1 cellular context compared by ENCODE assay signal in the genomic region with DNA sequence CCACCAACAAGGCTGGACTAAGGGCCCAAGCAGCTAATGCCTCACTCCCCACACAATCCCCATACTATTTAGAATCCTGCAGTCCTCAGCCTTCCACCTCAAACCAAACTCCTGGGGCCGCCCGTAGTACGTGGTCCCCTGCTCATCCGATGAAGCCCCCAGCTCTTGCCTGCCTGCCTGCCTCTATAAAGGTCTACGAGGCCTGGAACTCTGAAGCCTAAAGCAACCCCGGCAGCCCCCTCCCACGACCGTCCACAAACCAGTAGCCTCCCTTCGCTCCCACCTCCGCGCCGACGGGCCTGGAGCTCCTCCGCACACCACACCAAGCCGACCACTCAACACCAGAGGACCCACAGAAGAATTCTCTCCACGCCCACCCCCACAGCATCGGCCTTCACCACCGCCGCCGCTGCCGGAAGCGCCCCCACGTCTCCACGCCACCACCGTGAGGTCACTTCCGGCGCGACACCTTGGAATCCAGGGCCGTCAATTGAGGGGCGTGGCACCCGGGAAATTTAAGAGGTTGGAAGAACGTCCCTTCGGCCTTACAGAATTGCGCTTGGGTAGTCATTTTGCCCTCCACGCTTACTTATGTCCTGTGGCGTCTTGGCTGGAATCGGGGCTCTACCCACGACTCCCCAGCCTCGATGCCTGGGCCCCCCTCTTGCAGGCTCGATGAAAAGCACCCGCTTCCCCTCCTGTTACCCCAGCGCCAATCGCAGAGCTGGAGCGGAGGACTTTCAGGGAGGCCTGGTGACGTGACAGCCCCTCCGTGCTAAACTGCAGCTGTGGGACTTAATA.
TF ChIP-seq lines count a peak whose summit lies in the region.

A gene with protein sequence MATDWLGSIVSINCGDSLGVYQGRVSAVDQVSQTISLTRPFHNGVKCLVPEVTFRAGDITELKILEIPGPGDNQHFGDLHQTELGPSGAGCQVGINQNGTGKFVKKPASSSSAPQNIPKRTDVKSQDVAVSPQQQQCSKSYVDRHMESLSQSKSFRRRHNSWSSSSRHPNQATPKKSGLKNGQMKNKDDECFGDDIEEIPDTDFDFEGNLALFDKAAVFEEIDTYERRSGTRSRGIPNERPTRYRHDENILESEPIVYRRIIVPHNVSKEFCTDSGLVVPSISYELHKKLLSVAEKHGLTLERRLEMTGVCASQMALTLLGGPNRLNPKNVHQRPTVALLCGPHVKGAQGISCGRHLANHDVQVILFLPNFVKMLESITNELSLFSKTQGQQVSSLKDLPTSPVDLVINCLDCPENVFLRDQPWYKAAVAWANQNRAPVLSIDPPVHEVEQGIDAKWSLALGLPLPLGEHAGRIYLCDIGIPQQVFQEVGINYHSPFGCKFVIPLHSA (minus strand): TSS at position 428 of the 801 bp plus-strand sequence. CDS start 20,900 bp downstream, outside the sequence.

TF ChIP-seq in HepG2, 621 proteins besides CTCF, POLR2A, EP300 and RAD21 (continued from another document and continues in another):
- TF ChIP-seq, protein P1, sequence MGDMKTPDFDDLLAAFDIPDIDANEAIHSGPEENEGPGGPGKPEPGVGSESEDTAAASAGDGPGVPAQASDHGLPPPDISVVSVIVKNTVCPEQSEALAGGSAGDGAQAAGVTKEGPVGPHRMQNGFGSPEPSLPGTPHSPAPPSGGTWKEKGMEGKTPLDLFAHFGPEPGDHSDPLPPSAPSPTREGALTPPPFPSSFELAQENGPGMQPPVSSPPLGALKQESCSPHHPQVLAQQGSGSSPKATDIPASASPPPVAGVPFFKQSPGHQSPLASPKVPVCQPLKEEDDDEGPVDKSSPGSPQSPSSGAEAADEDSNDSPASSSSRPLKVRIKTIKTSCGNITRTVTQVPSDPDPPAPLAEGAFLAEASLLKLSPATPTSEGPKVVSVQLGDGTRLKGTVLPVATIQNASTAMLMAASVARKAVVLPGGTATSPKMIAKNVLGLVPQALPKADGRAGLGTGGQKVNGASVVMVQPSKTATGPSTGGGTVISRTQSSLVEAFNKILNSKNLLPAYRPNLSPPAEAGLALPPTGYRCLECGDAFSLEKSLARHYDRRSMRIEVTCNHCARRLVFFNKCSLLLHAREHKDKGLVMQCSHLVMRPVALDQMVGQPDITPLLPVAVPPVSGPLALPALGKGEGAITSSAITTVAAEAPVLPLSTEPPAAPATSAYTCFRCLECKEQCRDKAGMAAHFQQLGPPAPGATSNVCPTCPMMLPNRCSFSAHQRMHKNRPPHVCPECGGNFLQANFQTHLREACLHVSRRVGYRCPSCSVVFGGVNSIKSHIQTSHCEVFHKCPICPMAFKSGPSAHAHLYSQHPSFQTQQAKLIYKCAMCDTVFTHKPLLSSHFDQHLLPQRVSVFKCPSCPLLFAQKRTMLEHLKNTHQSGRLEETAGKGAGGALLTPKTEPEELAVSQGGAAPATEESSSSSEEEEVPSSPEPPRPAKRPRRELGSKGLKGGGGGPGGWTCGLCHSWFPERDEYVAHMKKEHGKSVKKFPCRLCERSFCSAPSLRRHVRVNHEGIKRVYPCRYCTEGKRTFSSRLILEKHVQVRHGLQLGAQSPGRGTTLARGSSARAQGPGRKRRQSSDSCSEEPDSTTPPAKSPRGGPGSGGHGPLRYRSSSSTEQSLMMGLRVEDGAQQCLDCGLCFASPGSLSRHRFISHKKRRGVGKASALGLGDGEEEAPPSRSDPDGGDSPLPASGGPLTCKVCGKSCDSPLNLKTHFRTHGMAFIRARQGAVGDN (CRISPR knock-in tag; IDR thresholded peaks at IDR 0.05), result peak; percentile 89
- TF ChIP-seq, protein P2, sequence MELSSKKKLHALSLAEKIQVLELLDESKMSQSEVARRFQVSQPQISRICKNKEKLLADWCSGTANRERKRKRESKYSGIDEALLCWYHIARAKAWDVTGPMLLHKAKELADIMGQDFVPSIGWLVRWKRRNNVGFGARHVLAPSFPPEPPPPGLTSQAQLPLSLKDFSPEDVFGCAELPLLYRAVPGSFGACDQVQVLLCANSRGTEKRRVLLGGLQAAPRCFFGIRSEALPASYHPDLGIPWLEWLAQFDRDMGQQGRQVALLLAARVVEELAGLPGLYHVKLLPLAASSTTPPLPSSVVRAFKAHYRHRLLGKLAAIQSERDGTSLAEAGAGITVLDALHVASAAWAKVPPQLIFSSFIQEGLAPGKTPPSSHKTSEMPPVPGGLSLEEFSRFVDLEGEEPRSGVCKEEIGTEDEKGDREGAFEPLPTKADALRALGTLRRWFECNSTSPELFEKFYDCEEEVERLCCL (CRISPR knock-in tag; IDR thresholded peaks at IDR 0.05; ENCODE audit: borderline replicate concordance), result no peak
- no peak for TF ChIP-seq NR2F2 (IDR thresholded peaks at IDR 0.05; ENCODE audit: borderline replicate concordance, low read depth)
- TF ChIP-seq ZNF572 (CRISPR knock-in tag; IDR thresholded peaks at IDR 0.05), result peak; percentile 52; the same call in 1 of the 2 replicates
- peak; percentile 38; the same call in 1 of the 2 replicates for TF ChIP-seq BCL6 (CRISPR knock-in tag; IDR thresholded peaks at IDR 0.05)
- TF ChIP-seq, protein P3, sequence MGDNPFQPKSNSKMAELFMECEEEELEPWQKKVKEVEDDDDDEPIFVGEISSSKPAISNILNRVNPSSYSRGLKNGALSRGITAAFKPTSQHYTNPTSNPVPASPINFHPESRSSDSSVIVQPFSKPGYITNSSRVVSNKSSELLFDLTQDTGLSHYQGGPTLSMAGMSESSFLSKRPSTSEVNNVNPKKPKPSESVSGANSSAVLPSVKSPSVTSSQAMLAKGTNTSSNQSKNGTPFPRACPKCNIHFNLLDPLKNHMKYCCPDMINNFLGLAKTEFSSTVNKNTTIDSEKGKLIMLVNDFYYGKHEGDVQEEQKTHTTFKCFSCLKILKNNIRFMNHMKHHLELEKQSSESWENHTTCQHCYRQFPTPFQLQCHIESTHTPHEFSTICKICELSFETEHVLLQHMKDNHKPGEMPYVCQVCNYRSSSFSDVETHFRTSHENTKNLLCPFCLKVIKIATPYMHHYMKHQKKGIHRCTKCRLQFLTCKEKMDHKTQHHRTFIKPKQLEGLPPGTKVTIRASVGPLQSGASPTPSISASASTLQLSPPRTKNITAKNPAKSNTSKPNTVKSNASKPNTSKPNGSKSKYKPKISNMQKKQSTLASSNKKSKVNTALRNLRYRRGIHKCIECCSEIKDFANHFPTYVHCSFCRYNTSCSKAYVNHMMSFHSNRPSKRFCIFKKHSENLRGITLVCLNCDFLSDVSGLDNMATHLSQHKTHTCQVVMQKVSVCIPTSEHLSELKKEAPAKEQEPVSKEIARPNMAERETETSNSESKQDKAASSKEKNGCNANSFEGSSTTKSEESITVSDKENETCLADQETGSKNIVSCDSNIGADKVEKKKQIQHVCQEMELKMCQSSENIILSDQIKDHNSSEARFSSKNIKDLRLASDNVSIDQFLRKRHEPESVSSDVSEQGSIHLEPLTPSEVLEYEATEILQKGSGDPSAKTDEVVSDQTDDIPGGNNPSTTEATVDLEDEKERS (CRISPR knock-in tag; IDR thresholded peaks at IDR 0.05), result no peak
- TF ChIP-seq ZFP41 (CRISPR knock-in tag; IDR thresholded peaks at IDR 0.05; ENCODE audit: borderline replicate concordance), result no peak
- no peak for TF ChIP-seq PAWR (CRISPR knock-in tag; IDR thresholded peaks at IDR 0.05; ENCODE audit: borderline replicate concordance)
- TF ChIP-seq ZSCAN31 (CRISPR knock-in tag; IDR thresholded peaks at IDR 0.05; ENCODE audit: low read depth), result no peak
- no peak for TF ChIP-seq ZNF24 (IDR thresholded peaks at IDR 0.05)
- no peak for TF ChIP-seq ZNF644 (CRISPR knock-in tag; IDR thresholded peaks at IDR 0.05; ENCODE audit: low read depth)
- TF ChIP-seq ZKSCAN8 (CRISPR knock-in tag; IDR thresholded peaks at IDR 0.05; ENCODE audit: borderline replicate concordance), result no peak
- no peak for TF ChIP-seq RAD51 (IDR thresholded peaks at IDR 0.05; ENCODE audit: borderline replicate concordance)
- peak; percentile 81 for TF ChIP-seq POLR2G (IDR thresholded peaks at IDR 0.05; ENCODE audit: low read depth, low read length)
- no peak for TF ChIP-seq ZNF577 (CRISPR knock-in tag; IDR thresholded peaks at IDR 0.05; ENCODE audit: borderline replicate concordance, low read depth)
- TF ChIP-seq, protein P4, sequence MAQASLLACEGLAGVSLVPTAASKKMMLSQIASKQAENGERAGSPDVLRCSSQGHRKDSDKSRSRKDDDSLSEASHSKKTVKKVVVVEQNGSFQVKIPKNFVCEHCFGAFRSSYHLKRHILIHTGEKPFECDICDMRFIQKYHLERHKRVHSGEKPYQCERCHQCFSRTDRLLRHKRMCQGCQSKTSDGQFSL (CRISPR knock-in tag; IDR thresholded peaks at IDR 0.05), result peak; percentile 61; the same call in 1 of the 2 replicates
- no peak for TF ChIP-seq REXO4 (CRISPR knock-in tag; IDR thresholded peaks at IDR 0.05; ENCODE audit: borderline replicate concordance)
- no peak for TF ChIP-seq MYNN (CRISPR knock-in tag; IDR thresholded peaks at IDR 0.05; ENCODE audit: low read depth)
- TF ChIP-seq ZBTB20 (CRISPR knock-in tag; IDR thresholded peaks at IDR 0.05; ENCODE audit: borderline replicate concordance, low read depth), result no peak
- TF ChIP-seq ZNF484 (CRISPR knock-in tag; IDR thresholded peaks at IDR 0.05; ENCODE audit: borderline replicate concordance, low read depth), result no peak
- TF ChIP-seq ZNF317 (CRISPR knock-in tag; IDR thresholded peaks at IDR 0.05), result 0 out of 2 replicates have a peak, but pooled peaks have one; percentile 28
- no peak for TF ChIP-seq SAFB2 (CRISPR knock-in tag; IDR thresholded peaks at IDR 0.05; ENCODE audit: borderline replicate concordance, low read depth)
- TF ChIP-seq ZNF160 (CRISPR knock-in tag; IDR thresholded peaks at IDR 0.05), result peak; percentile 69; the same call in 1 of the 2 replicates
- TF ChIP-seq SAP130 (CRISPR knock-in tag; IDR thresholded peaks at IDR 0.05; ENCODE audit: low read depth), result peak; percentile 100
- TF ChIP-seq NR2F1 (CRISPR knock-in tag; IDR thresholded peaks at IDR 0.05), result no peak; a peak in 1 of 4 replicates
- no peak for TF ChIP-seq NFATC3 (CRISPR knock-in tag; IDR thresholded peaks at IDR 0.05)
- TF ChIP-seq ZSCAN20 (CRISPR knock-in tag; IDR thresholded peaks at IDR 0.05; ENCODE audit: borderline replicate concordance), result no peak
- TF ChIP-seq NFRKB (IDR thresholded peaks at IDR 0.05), result no peak
- peak; percentile 81; the same call in 1 of the 2 replicates for TF ChIP-seq ZNF274 (CRISPR knock-in tag; IDR thresholded peaks at IDR 0.05)
- TF ChIP-seq, protein P5, sequence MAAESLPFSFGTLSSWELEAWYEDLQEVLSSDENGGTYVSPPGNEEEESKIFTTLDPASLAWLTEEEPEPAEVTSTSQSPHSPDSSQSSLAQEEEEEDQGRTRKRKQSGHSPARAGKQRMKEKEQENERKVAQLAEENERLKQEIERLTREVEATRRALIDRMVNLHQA (CRISPR knock-in tag; IDR thresholded peaks at IDR 0.05), result no peak
- no peak; the same call in 1 of the 2 replicates for TF ChIP-seq ZNF296 (CRISPR knock-in tag; conservative IDR thresholded peaks at IDR 0.05)
- TF ChIP-seq BHLHE40 (IDR thresholded peaks at IDR 0.05; ENCODE audit: low read length), result no peak
- no peak for TF ChIP-seq SMC3 (IDR thresholded peaks at IDR 0.05; ENCODE audit: low read length)
- TF ChIP-seq GLI4 (CRISPR knock-in tag; IDR thresholded peaks at IDR 0.05; ENCODE audit: borderline replicate concordance), result peak; percentile 70
- TF ChIP-seq ARNT2 (CRISPR knock-in tag; IDR thresholded peaks at IDR 0.05; ENCODE audit: low read depth), result peak; percentile 64; the same call in 1 of the 2 replicates
- peak; percentile 75 for TF ChIP-seq PITX1 (CRISPR knock-in tag; IDR thresholded peaks at IDR 0.05)
- no peak for TF ChIP-seq ZNF629 (CRISPR knock-in tag; conservative IDR thresholded peaks at IDR 0.05)
- TF ChIP-seq TMF1 (CRISPR knock-in tag; IDR thresholded peaks at IDR 0.05; ENCODE audit: low read depth), result no peak
- TF ChIP-seq STAT5B (CRISPR knock-in tag; IDR thresholded peaks at IDR 0.05), result peak; percentile 48; the same call in 1 of the 2 replicates
- no peak for TF ChIP-seq ZNF382 (CRISPR knock-in tag; IDR thresholded peaks at IDR 0.05; ENCODE audit: borderline replicate concordance)
- no peak for TF ChIP-seq EZH2 (conservative IDR thresholded peaks at IDR 0.05; ENCODE audit: low read depth, low read length)
- TF ChIP-seq ZNF780A (CRISPR knock-in tag; IDR thresholded peaks at IDR 0.05), result no peak
- TF ChIP-seq, protein P6, sequence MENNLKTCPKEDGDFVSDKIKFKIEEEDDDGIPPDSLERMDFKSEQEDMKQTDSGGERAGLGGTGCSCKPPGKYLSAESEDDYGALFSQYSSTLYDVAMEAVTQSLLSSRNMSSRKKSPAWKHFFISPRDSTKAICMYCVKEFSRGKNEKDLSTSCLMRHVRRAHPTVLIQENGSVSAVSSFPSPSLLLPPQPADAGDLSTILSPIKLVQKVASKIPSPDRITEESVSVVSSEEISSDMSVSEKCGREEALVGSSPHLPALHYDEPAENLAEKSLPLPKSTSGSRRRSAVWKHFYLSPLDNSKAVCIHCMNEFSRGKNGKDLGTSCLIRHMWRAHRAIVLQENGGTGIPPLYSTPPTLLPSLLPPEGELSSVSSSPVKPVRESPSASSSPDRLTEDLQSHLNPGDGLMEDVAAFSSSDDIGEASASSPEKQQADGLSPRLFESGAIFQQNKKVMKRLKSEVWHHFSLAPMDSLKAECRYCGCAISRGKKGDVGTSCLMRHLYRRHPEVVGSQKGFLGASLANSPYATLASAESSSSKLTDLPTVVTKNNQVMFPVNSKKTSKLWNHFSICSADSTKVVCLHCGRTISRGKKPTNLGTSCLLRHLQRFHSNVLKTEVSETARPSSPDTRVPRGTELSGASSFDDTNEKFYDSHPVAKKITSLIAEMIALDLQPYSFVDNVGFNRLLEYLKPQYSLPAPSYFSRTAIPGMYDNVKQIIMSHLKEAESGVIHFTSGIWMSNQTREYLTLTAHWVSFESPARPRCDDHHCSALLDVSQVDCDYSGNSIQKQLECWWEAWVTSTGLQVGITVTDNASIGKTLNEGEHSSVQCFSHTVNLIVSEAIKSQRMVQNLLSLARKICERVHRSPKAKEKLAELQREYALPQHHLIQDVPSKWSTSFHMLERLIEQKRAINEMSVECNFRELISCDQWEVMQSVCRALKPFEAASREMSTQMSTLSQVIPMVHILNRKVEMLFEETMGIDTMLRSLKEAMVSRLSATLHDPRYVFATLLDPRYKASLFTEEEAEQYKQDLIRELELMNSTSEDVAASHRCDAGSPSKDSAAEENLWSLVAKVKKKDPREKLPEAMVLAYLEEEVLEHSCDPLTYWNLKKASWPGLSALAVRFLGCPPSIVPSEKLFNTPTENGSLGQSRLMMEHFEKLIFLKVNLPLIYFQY (CRISPR knock-in tag; IDR thresholded peaks at IDR 0.05; ENCODE audit: borderline replicate concordance), result no peak
- TF ChIP-seq ZNF839 (CRISPR knock-in tag; IDR thresholded peaks at IDR 0.05; ENCODE audit: borderline replicate concordance), result 0 out of 2 replicates have a peak, but pooled peaks have one; percentile 29
- TF ChIP-seq CHD2 (IDR thresholded peaks at IDR 0.05; ENCODE audit: low read depth, low read length), result no peak
- TF ChIP-seq, protein P7, sequence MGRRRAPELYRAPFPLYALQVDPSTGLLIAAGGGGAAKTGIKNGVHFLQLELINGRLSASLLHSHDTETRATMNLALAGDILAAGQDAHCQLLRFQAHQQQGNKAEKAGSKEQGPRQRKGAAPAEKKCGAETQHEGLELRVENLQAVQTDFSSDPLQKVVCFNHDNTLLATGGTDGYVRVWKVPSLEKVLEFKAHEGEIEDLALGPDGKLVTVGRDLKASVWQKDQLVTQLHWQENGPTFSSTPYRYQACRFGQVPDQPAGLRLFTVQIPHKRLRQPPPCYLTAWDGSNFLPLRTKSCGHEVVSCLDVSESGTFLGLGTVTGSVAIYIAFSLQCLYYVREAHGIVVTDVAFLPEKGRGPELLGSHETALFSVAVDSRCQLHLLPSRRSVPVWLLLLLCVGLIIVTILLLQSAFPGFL (CRISPR knock-in tag; IDR thresholded peaks at IDR 0.05), result no peak
- TF ChIP-seq TBX2 (CRISPR knock-in tag; IDR thresholded peaks at IDR 0.05; ENCODE audit: borderline replicate concordance), result peak; percentile 93
- 0 out of 2 replicates have a peak, but pooled peaks have one; percentile 41 for TF ChIP-seq ZFP1 (CRISPR knock-in tag; IDR thresholded peaks at IDR 0.05)
- TF ChIP-seq ZNF724P (CRISPR knock-in tag; IDR thresholded peaks at IDR 0.05; ENCODE audit: borderline replicate concordance), result peak; percentile 84; the same call in 1 of the 2 replicates
